20 cellular contexts compared by ENCODE assay signal in the genomic region with DNA sequence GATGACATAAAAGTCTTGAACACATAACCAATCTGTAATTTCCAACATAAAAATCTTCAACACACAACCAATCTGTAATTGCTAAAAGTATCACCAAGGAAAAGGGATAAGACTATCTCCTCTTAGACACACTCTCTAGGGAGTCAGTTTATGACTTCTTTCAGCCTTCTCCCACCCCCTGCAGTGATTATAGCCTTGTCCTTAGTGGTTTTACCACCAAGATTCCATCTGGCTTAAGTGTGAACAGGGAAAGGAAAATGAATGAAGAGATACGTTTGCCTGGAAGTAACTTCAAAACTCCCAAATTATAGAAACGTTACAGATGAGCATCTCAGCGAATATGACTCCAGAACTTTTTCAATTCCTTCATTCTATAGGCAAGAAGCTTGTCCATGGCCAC.
"Had no signal": no experiment of that assay in that cellular context is flagged by ENCODE, and none has a peak within 500 bp of the region (broad histone marks: within the 10 kb centered on the region; RNA-seq: fewer than 3 reads in every experiment).

No MANE protein-coding gene starts in this region.

- H3K36me3 ChIP-seq: esophagus muscularis mucosa, gastrocnemius medialis, heart right ventricle, left lung, lower lobe of right lung had no signal

- DNase-seq: dermis blood vessel endothelial cell; dorsolateral prefrontal cortex; effector CD4-positive, alpha-beta T cell; effector memory CD4-positive, alpha-beta T cell; foreskin fibroblast; foreskin melanocyte; gastrocnemius medialis; glutamatergic neuron; head of caudate nucleus; heart right ventricle; hippocampal formation; left cardiac atrium; left lung; left ventricle myocardium superior; lower lobe of right lung; mesenchymal stem cell; midbrain; naive thymus-derived CD4-positive, alpha-beta T cell had no signal

- H3K27ac ChIP-seq: coronary artery, dorsolateral prefrontal cortex, esophagus muscularis mucosa, gastrocnemius medialis, heart right ventricle, left lung, lower lobe of right lung had no signal

- H3K27me3 ChIP-seq: esophagus muscularis mucosa, gastrocnemius medialis, left lung had no signal

- H3K4me1 ChIP-seq: gastrocnemius medialis, left lung, lower lobe of right lung had no signal

- H3K4me3 ChIP-seq: coronary artery, dorsolateral prefrontal cortex, esophagus muscularis mucosa, gastrocnemius medialis, heart right ventricle, left lung, lower lobe of right lung had no signal

- H3K9me3 ChIP-seq: gastrocnemius medialis, left lung, lower lobe of right lung had no signal

- ATAC-seq: gastrocnemius medialis; heart right ventricle; left cardiac atrium; left lung; left ventricle myocardium superior; lower lobe of right lung; naive thymus-derived CD4-positive, alpha-beta T cell had no signal
